ENCODE assay signal across 22 cellular contexts in the genomic region with DNA sequence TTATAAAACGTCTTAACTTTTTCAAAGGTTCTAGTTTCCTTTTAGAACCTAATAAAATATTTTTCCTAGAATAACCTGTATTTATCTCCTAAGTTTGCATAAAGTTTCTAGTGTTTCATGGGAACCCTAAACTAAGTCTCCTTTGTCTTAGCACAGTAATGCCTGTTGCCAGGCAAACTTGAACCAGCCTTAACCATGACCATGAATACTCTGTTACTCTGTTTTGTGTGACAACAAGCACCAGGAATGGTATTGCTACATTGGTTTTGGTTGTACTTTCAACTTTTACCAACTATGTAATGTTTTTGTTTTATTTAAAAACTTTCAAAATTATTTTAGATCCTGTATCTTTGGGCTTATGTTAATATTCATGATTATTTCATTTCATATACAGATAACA.
A peak's percentile ranks its signal among the peaks of the same experiment; 100 is the strongest.
DNase-seq lines count a peak whose midpoint lies in the region; ATAC-seq, FAIRE-seq and TF ChIP-seq lines count a peak whose summit lies in the region.
"Had no signal": no experiment of that assay in that cellular context is flagged by ENCODE, and none has a peak within 500 bp of the region (broad histone marks: within the 10 kb centered on the region; RNA-seq: fewer than 3 reads in every experiment).

No MANE protein-coding gene starts in this region.

- CTCF ChIA-PET in PC-9 (lab: Charles Lee), result no interaction called here

- H3K27me3 ChIP-seq in GM23338 (ENCODE audit: insufficient read depth) (no peaks in the 10 kb centered on the region), PC-9 (ENCODE audit: insufficient read depth, low read depth) (no peaks in the 10 kb centered on the region)
- H3K27me3 ChIP-seq: BE2C, gastrocnemius medialis, SJSA1, spleen had no signal

- H3K79me2 ChIP-seq in GM23338 (replicated peaks; ENCODE audit: insufficient read depth) (peaks cover 17% of the 10 kb centered on the region; the same call in 1 of the 2 replicates), PC-9 (ENCODE audit: low read depth) (no peaks in the 10 kb centered on the region)

- 0 out of 2 replicates have a peak overlapping the region, but pooled peaks have one; percentile 64 for H3K27ac Mint-ChIP-seq in GM23338
- no peak overlapping the region for H3K27ac Mint-ChIP-seq in stimulated activated naive B cell treated with anti-CD40 and anti-IgM and Interleukin-4, amounts not matched to agents 10 μg/mL and 1 μg/mL and 100 μg/mL, for 72 hours
- no peak overlapping the region for H3K27ac Mint-ChIP-seq in activated T-helper 17 cell treated with anti-CD3 and anti-CD28 coated beads, Interleukin-2, amount 50 U/mL, for 72 hours
- H3K27ac Mint-ChIP-seq in HFFc6, result no peak overlapping the region
- H3K27ac Mint-ChIP-seq: activated naive CD8-positive, alpha-beta T cell treated with anti-CD3 and anti-CD28 coated beads, Interleukin-2, amount 50 U/mL, for 24 hours; activated T-helper 1 cell treated with anti-CD3 and anti-CD28 coated beads, Interleukin-12 subunit alpha, Interleukin-12 subunit beta, Interleukin-2, Interleukin-4 antibody, amounts not matched to agents 30 ng/mL and 10 ng/mL and 1 ng/mL, durations not matched to agents 14 hours and 24 hours and 36 hours; mesothelial cell of epicardium had no signal

- FAIRE-seq in kidney (lab: Jason Lieb, UNC), result peak; percentile 73
- FAIRE-seq: bronchial epithelial cell had no signal

- H3K4me2 ChIP-seq in GM23338 (peak overlapping the region; percentile 46; the same call in 1 of the 2 replicates), PC-9 (no peak overlapping the region)

- H3K9ac ChIP-seq in kidney (ENCODE audit: low read length in 2 of 2), result no peak overlapping the region

- H3F3A ChIP-seq in GM23338 (replicated peaks; ENCODE audit: low read depth), result no peaks in the 10 kb centered on the region
- H3F3A ChIP-seq in PC-9 (ENCODE audit: insufficient read depth, low read depth), result no peaks in the 10 kb centered on the region

- H3K4me3 Mint-ChIP-seq in GM23338 (no peak overlapping the region), HFFc6 (no peak overlapping the region)
- no peak overlapping the region for H3K4me3 Mint-ChIP-seq in stimulated activated naive B cell treated with anti-CD40 and anti-IgM and Interleukin-4, amounts not matched to agents 10 μg/mL and 1 μg/mL and 100 μg/mL, for 72 hours
- H3K4me3 Mint-ChIP-seq in activated T-helper 17 cell treated with anti-CD3 and anti-CD28 coated beads, Interleukin-2, amount 50 U/mL, for 72 hours, result no peak overlapping the region
- H3K4me3 Mint-ChIP-seq: activated naive CD8-positive, alpha-beta T cell treated with anti-CD3 and anti-CD28 coated beads, Interleukin-2, amount 50 U/mL, for 24 hours; activated T-helper 1 cell treated with anti-CD3 and anti-CD28 coated beads, Interleukin-12 subunit alpha, Interleukin-12 subunit beta, Interleukin-2, Interleukin-4 antibody, amounts not matched to agents 30 ng/mL and 10 ng/mL and 1 ng/mL, durations not matched to agents 14 hours and 24 hours and 36 hours; mesothelial cell of epicardium had no signal

- DNase-seq in GM23338 (ENCODE audit: low spot score), result no peak
- no peak for DNase-seq in kidney
- DNase-seq in stimulated activated naive B cell treated with anti-CD40 and anti-IgM and Interleukin-4, amounts not matched to agents 10 μg/mL and 1 μg/mL and 100 μg/mL, for 72 hours, result no peak
- DNase-seq in PC-9, result no peak
- no peak for DNase-seq in HFFc6
- DNase-seq: activated naive CD8-positive, alpha-beta T cell treated with anti-CD3 and anti-CD28 coated beads, Interleukin-2, amount 50 U/mL, for 24 hours; BE2C; dermis blood vessel endothelial cell; gastrocnemius medialis; NCI-H1092; NCI-H2081 treated with DMSO at 0.1 percent for 48 hours; NCI-H524 treated with DMSO at 0.1 percent for 48 hours; spleen had no signal

- H3K9me3 ChIP-seq in kidney (ENCODE audit: control insufficient read depth in 1 of 2, low read length in 2 of 2) (no peaks in the 10 kb centered on the region), PC-9 (ENCODE audit: insufficient read depth, low read depth) (no peaks in the 10 kb centered on the region)
- H3K9me3 ChIP-seq: BE2C, gastrocnemius medialis, SJSA1, spleen, thoracic aorta had no signal

- H3K9me2 ChIP-seq in GM23338 (ENCODE audit: insufficient read depth) (no peaks in the 10 kb centered on the region), PC-9 (ENCODE audit: insufficient read depth) (no peaks in the 10 kb centered on the region)

- ATAC-seq in GM18909 (IDR thresholded peaks at IDR 0.05; ENCODE audit: poor library complexity, unreplicated experiment) (peak; percentile 49), GM23338 (no peak), HG03280 (IDR thresholded peaks at IDR 0.05; ENCODE audit: unreplicated experiment) (peak; percentile 53)
- no peak for ATAC-seq in stimulated activated naive B cell treated with anti-CD40 and anti-IgM and Interleukin-4, amounts not matched to agents 10 μg/mL and 1 μg/mL and 100 μg/mL, for 72 hours (replicated peaks)
- no peak for ATAC-seq in activated T-helper 17 cell treated with anti-CD3 and anti-CD28 coated beads, Interleukin-2, amount 50 U/mL, for 72 hours (replicated peaks)
- ATAC-seq: activated naive CD8-positive, alpha-beta T cell treated with anti-CD3 and anti-CD28 coated beads, Interleukin-2, amount 50 U/mL, for 24 hours; gastrocnemius medialis had no signal

- no peaks in the 10 kb centered on the region for H3K27me3 Mint-ChIP-seq in GM23338 (ENCODE audit: insufficient read depth, low read depth, poor library complexity)
- H3K27me3 Mint-ChIP-seq in stimulated activated naive B cell treated with anti-CD40 and anti-IgM and Interleukin-4, amounts not matched to agents 10 μg/mL and 1 μg/mL and 100 μg/mL, for 72 hours, result no peaks in the 10 kb centered on the region
- no peaks in the 10 kb centered on the region for H3K27me3 Mint-ChIP-seq in activated T-helper 17 cell treated with anti-CD3 and anti-CD28 coated beads, Interleukin-2, amount 50 U/mL, for 72 hours
- no peaks in the 10 kb centered on the region for H3K27me3 Mint-ChIP-seq in HFFc6 (ENCODE audit: insufficient read depth)
- H3K27me3 Mint-ChIP-seq: activated naive CD8-positive, alpha-beta T cell treated with anti-CD3 and anti-CD28 coated beads, Interleukin-2, amount 50 U/mL, for 24 hours had no signal

- H3K4me1 ChIP-seq in GM23338 (ENCODE audit: insufficient read depth), result peaks cover 60% of the 10 kb centered on the region
- no peaks in the 10 kb centered on the region for H3K4me1 ChIP-seq in kidney (ENCODE audit: control insufficient read depth in 1 of 2, insufficient read depth in 1 of 2, low read depth in 1 of 2, low read length in 2 of 2)
- no peaks in the 10 kb centered on the region for H3K4me1 ChIP-seq in PC-9 (replicated peaks; ENCODE audit: insufficient read depth)
- H3K4me1 ChIP-seq: BE2C, SJSA1 had no signal

- H4K20me1 ChIP-seq in GM23338 (replicated peaks; ENCODE audit: insufficient read depth), result no peaks in the 10 kb centered on the region
- no peaks in the 10 kb centered on the region for H4K20me1 ChIP-seq in PC-9 (ENCODE audit: insufficient read depth)

- POLR2A ChIA-PET in PC-9 (lab: Charles Lee; ENCODE audit: unreplicated experiment), result no interaction called here

- intact Hi-C loops in kidney (cut with DNase I), result no loop called here
- intact Hi-C loops in PC-9 (cut with micrococcal nuclease; ENCODE audit: unreplicated experiment), result no loop called here

- H3K9me3 Mint-ChIP-seq in GM23338 (no peaks in the 10 kb centered on the region), HFFc6 (no peaks in the 10 kb centered on the region)
- H3K9me3 Mint-ChIP-seq in stimulated activated naive B cell treated with anti-CD40 and anti-IgM and Interleukin-4, amounts not matched to agents 10 μg/mL and 1 μg/mL and 100 μg/mL, for 72 hours, result no peaks in the 10 kb centered on the region
- H3K9me3 Mint-ChIP-seq in activated T-helper 17 cell treated with anti-CD3 and anti-CD28 coated beads, Interleukin-2, amount 50 U/mL, for 72 hours, result no peaks in the 10 kb centered on the region
- H3K9me3 Mint-ChIP-seq: activated T-helper 1 cell treated with anti-CD3 and anti-CD28 coated beads, Interleukin-12 subunit alpha, Interleukin-12 subunit beta, Interleukin-2, Interleukin-4 antibody, amounts not matched to agents 30 ng/mL and 10 ng/mL and 1 ng/mL, durations not matched to agents 14 hours and 24 hours and 36 hours; mesothelial cell of epicardium had no signal

- TF ChIP-seq CTCF in GM23338 (conservative IDR thresholded peaks at IDR 0.05; ENCODE audit: low read depth in 2 of 2) (no peak), kidney (IDR thresholded peaks at IDR 0.05; ENCODE audit: borderline replicate concordance, extremely low read depth, insufficient read depth) (no peak), PC-9 (conservative IDR thresholded peaks at IDR 0.05) (no peak), HFFc6 (IDR thresholded peaks at IDR 0.05) (no peak)

- no peak overlapping the region for H3K4me3 ChIP-seq in GM23338
- no peak overlapping the region for H3K4me3 ChIP-seq in kidney (ENCODE audit: low read length in 2 of 2)
- H3K4me3 ChIP-seq in PC-9, result no peak overlapping the region
- H3K4me3 ChIP-seq: gastrocnemius medialis, SJSA1, spleen, thoracic aorta had no signal

- peaks cover 54% of the 10 kb centered on the region for H3K4me1 Mint-ChIP-seq in GM23338
- H3K4me1 Mint-ChIP-seq in stimulated activated naive B cell treated with anti-CD40 and anti-IgM and Interleukin-4, amounts not matched to agents 10 μg/mL and 1 μg/mL and 100 μg/mL, for 72 hours, result peaks cover 19 to 45% of the 10 kb centered on the region in 2 donors
- H3K4me1 Mint-ChIP-seq in activated T-helper 17 cell treated with anti-CD3 and anti-CD28 coated beads, Interleukin-2, amount 50 U/mL, for 72 hours, result peaks cover 12% of the 10 kb centered on the region
- no peaks in the 10 kb centered on the region for H3K4me1 Mint-ChIP-seq in HFFc6 (ENCODE audit: low read depth)

- H3K27ac ChIP-seq in GM23338 (ENCODE audit: low read depth) (no peak overlapping the region), kidney (ENCODE audit: low read depth in 2 of 2, low read length in 2 of 2) (no peak overlapping the region), PC-9 (no peak overlapping the region)
- H3K27ac ChIP-seq: epithelial cell of prostate, gastrocnemius medialis, SJSA1, spleen, thoracic aorta had no signal

- BruUV-seq in PC-9 (replicated peaks; lab: Mats Ljungman, UMichigan), result no TSS peak

- H3K36me3 Mint-ChIP-seq in GM23338 (ENCODE audit: low read depth), result no peaks in the 10 kb centered on the region
- H3K36me3 Mint-ChIP-seq in stimulated activated naive B cell treated with anti-CD40 and anti-IgM and Interleukin-4, amounts not matched to agents 10 μg/mL and 1 μg/mL and 100 μg/mL, for 72 hours, result peaks cover 2 to 5% of the 10 kb centered on the region in 2 donors
- H3K36me3 Mint-ChIP-seq in activated T-helper 17 cell treated with anti-CD3 and anti-CD28 coated beads, Interleukin-2, amount 50 U/mL, for 72 hours (ENCODE audit: low read depth), result no peaks in the 10 kb centered on the region
- H3K36me3 Mint-ChIP-seq in HFFc6 (ENCODE audit: low read depth), result no peaks in the 10 kb centered on the region

- no peaks in the 10 kb centered on the region for H3K36me3 ChIP-seq in GM23338 (ENCODE audit: insufficient read depth)
- H3K36me3 ChIP-seq in kidney (ENCODE audit: control insufficient read depth in 1 of 2, insufficient read depth in 2 of 2, low read length in 2 of 2), result no peaks in the 10 kb centered on the region
- no peaks in the 10 kb centered on the region for H3K36me3 ChIP-seq in PC-9 (ENCODE audit: low read depth)
- H3K36me3 ChIP-seq: BE2C, gastrocnemius medialis, SJSA1, spleen, thoracic aorta had no signal

- H2AFZ ChIP-seq in GM23338 (no peak overlapping the region), PC-9 (no peak overlapping the region)

Comparison
In these comparisons a context has a peak if more than half of its experiments do, and no peak if none do; other contexts are left out.
1. ATAC-seq: peak in GM18909 (single experiment) and HG03280 (single experiment); none in GM23338 (single experiment), stimulated activated naive B cell treated with anti-CD40 and anti-IgM and Interleukin-4, amounts not matched to agents 10 μg/mL and 1 μg/mL and 100 μg/mL, for 72 hours (0 of 2) and activated T-helper 17 cell treated with anti-CD3 and anti-CD28 coated beads, Interleukin-2, amount 50 U/mL, for 72 hours (single experiment).